8 cellular contexts compared by ENCODE assay signal in genomic region chr17:2724783-2725164, GRCh38. TPM values are rescaled to one million over a fixed set of nuclear protein-coding genes. Genes with fewer than 3 reads are reported as not detected.
DNase-seq lines count a peak whose midpoint lies in the region; ATAC-seq, FAIRE-seq and TF ChIP-seq lines count a peak whose summit lies in the region.

No MANE protein-coding gene starts in this region.

- CTCF ChIA-PET in A673 (lab: Charles Lee) = no interaction called here

- intact Hi-C loops in A673 (cut with micrococcal nuclease; ENCODE audit: unreplicated experiment) = no loop called here

- no peak overlapping the region for H3K4me3 ChIP-seq in A673 (ENCODE audit: low read depth, low read length, poor library complexity, severe bottlenecking)
- no peak overlapping the region for H3K4me3 ChIP-seq in keratinocyte (ENCODE audit: control insufficient read depth in 2 of 3, extremely low read depth in 1 of 3, insufficient read depth in 2 of 3, low read depth in 1 of 3, low read length in 3 of 3)

- no peaks in the 10 kb centered on the region for H3K9me1 ChIP-seq in keratinocyte (ENCODE audit: control insufficient read depth, extremely low read depth, insufficient read depth, low read length)

- H4K20me1 ChIP-seq in keratinocyte (ENCODE audit: control insufficient read depth, extremely low read depth, insufficient read depth, low read length) = no peaks in the 10 kb centered on the region

- no TSS peak for BruUV-seq in A673 (replicated peaks; lab: Mats Ljungman, UMichigan)

- no peaks in the 10 kb centered on the region for H3K36me3 ChIP-seq in A673 (ENCODE audit: insufficient read depth, low read length, poor library complexity, severe bottlenecking)
- H3K36me3 ChIP-seq in keratinocyte (ENCODE audit: control insufficient read depth in 2 of 2, extremely low read depth in 1 of 2, insufficient read depth in 2 of 2, low read length in 2 of 2) = no peaks in the 10 kb centered on the region

- no peaks in the 10 kb centered on the region for H3K4me1 ChIP-seq in A673 (ENCODE audit: insufficient read depth, low read length, poor library complexity, severe bottlenecking)
- no peaks in the 10 kb centered on the region for H3K4me1 ChIP-seq in keratinocyte (ENCODE audit: control insufficient read depth, extremely low read depth, insufficient read depth, low read length)

- peak overlapping the region; percentile 33 for H2AFZ ChIP-seq in keratinocyte (ENCODE audit: control insufficient read depth, low read length)

- H3K27me3 ChIP-seq in A673 (replicated peaks; ENCODE audit: insufficient read depth, low read depth, low read length, poor library complexity) (peaks cover 29% of the 10 kb centered on the region), keratinocyte (ENCODE audit: control insufficient read depth, extremely low read depth, insufficient read depth, low read length) (peaks cover 22% of the 10 kb centered on the region)

- H3K9ac ChIP-seq in keratinocyte (ENCODE audit: control insufficient read depth, extremely low read depth, insufficient read depth, low read length) = no peak overlapping the region

- H3K27ac ChIP-seq in A673 (ENCODE audit: low read depth, low read length, poor library complexity, severe bottlenecking) (no peak overlapping the region), keratinocyte (ENCODE audit: control insufficient read depth, insufficient read depth, low read length) (no peak overlapping the region)

- no peak for FAIRE-seq in keratinocyte (lab: Jason Lieb, UNC)

- no peak for ATAC-seq in HG03565 (IDR thresholded peaks at IDR 0.05; ENCODE audit: unreplicated experiment)

- H3K79me2 ChIP-seq in keratinocyte (ENCODE audit: control insufficient read depth, insufficient read depth, low read length) = no peaks in the 10 kb centered on the region

- DNase-seq in A673 (ENCODE audit: low spot score) (peak; percentile 71), LoVo (ENCODE audit: low spot score) (peak; percentile 62), astrocyte of the hippocampus (ENCODE audit: low read depth, low spot score) (peak; percentile 61), keratinocyte (ENCODE audit: low read depth, low spot score) (no peak), NCI-H1694 treated with DMSO at 0.1 percent for 48 hours (lab: John Stamatoyannopoulos, UW) (no peak), GM19240 (ENCODE audit: insufficient read length, low spot score) (no peak)
- DNase-seq in stimulated activated CD8-positive, alpha-beta memory T cell treated with anti-CD3 and anti-CD28 coated beads, Interleukin-4, amount 100 ng/mL, for 24 hours (ENCODE audit: low read depth) = peak; percentile 26

- POLR2A ChIA-PET in A673 (lab: Charles Lee; ENCODE audit: low non-redundant PET) = no interaction called here

- dilution Hi-C loops in keratinocyte (cut with MboI; ENCODE audit: extremely low pct_ligation_motif_present, low sequenced_read_pairs) = no loop called here

- TF ChIP-seq CTCF in A673 (conservative IDR thresholded peaks at IDR 0.05; ENCODE audit: low read depth, low read length) (peak; percentile 12; the same call in 1 of the 2 replicates), keratinocyte (optimal IDR thresholded peaks at IDR 0.05 in 1 of 3, IDR thresholded peaks at IDR 0.05 in 1 of 3, conservative IDR thresholded peaks at IDR 0.05 in 1 of 3; ENCODE audit: extremely low read depth in 1 of 3, insufficient read depth in 2 of 3, low read length in 3 of 3) (peak in 2 of 3 experiments; percentile 15 to 69)

- peak overlapping the region; percentile 22 for H3K4me2 ChIP-seq in keratinocyte (ENCODE audit: control insufficient read depth, extremely low read depth, insufficient read depth, low read depth, low read length)

- H3K9me3 ChIP-seq in A673 (ENCODE audit: low read depth, low read length, poor library complexity, severe bottlenecking) = no peaks in the 10 kb centered on the region
- H3K9me3 ChIP-seq in keratinocyte (ENCODE audit: control insufficient read depth, low read depth, low read length) = no peaks in the 10 kb centered on the region

RNA-seq across cellular contexts. Expression of gene CLUH, which starts 13.2 kb away (rescaled TPM):
- 153 and 162 TPM in 2 replicates for total RNA-seq in A673 (2021)
- 24.0 to 50.7 TPM (median 31.4 TPM) in 3 replicates for polyA plus RNA-seq in keratinocyte
- 66.4 TPM for polyA plus RNA-seq in keratinocyte (2011; ENCODE audit: low read depth)
- 15.9 and 41.8 TPM in 2 replicates for polyA plus RNA-seq in keratinocyte (2011; cell fraction: cytosol; rRNA removed)
- 167 and 176 TPM in 2 replicates for polyA plus RNA-seq in keratinocyte (2011; cell fraction: nucleus; rRNA removed)
- polyA plus RNA-seq in keratinocyte (2012; ENCODE audit: low replicate concordance) = 56.8 and 73.4 TPM in 2 replicates
- polyA minus RNA-seq in keratinocyte = 29.8 to 104 TPM (median 39.3 TPM) in 3 replicates
- polyA minus RNA-seq in keratinocyte (2011; cell fraction: cytosol; rRNA and poly(A)+ RNA removed) = 72.3 TPM
- polyA minus RNA-seq in keratinocyte (2011; cell fraction: nucleus; rRNA and poly(A)+ RNA removed) = 77.1 and 108 TPM in 2 replicates

RNA-seq across cellular contexts. Expression of gene CCDC92B, which starts 24.7 kb away (rescaled TPM):
- total RNA-seq in A673 (2021) = 0.09 TPM in 1 of 2 replicates, not detected in the other
- 0.01 TPM in 1 of 3 replicates, not detected in the others for polyA plus RNA-seq in keratinocyte
- polyA plus RNA-seq in keratinocyte (2011; ENCODE audit: low read depth) = not detected
- not detected in 2 replicates for polyA plus RNA-seq in keratinocyte (2011; cell fraction: cytosol; rRNA removed)
- polyA plus RNA-seq in keratinocyte (2011; cell fraction: nucleus; rRNA removed) = 0.06 TPM in 1 of 2 replicates, not detected in the other
- polyA plus RNA-seq in keratinocyte (2012; ENCODE audit: low replicate concordance) = not detected in 2 replicates
- polyA minus RNA-seq in keratinocyte = not detected in 3 replicates
- polyA minus RNA-seq in keratinocyte (2011; cell fraction: cytosol; rRNA and poly(A)+ RNA removed) = not detected
- not detected in 2 replicates for polyA minus RNA-seq in keratinocyte (2011; cell fraction: nucleus; rRNA and poly(A)+ RNA removed)

Comparison
In these comparisons a context has a peak if more than half of its experiments do, and no peak if none do; other contexts are left out.
1. DNase-seq: peak in A673 (single experiment), LoVo (single experiment), astrocyte of the hippocampus (single experiment) and stimulated activated CD8-positive, alpha-beta memory T cell treated with anti-CD3 and anti-CD28 coated beads, Interleukin-4, amount 100 ng/mL, for 24 hours (single experiment); none in keratinocyte (single experiment), NCI-H1694 treated with DMSO at 0.1 percent for 48 hours (single experiment) and GM19240 (single experiment).